In the genomic region with DNA sequence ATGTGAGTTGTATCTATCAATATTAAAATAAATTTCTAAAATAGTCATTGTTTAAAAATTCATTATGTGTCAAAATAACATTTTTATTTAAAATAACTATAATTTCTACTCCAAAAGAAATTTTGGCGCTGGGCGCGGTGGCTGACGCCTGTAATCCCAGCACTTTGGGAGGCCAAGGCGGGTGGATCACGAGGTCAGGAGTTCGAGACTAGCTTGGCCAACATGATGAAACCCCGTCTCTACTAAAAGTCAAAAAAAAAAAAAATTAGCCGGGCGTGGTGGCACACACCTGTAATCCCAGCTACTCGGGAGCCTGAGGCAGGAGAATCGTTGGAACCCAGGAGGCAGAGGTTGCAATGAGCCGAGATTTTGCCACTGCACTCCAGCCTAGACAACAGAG, we compare ENCODE assay signal across 17 cellular contexts. TPM values are rescaled to one million over a fixed set of nuclear protein-coding genes. Genes with fewer than 3 reads are reported as not detected.
"Had no signal": no experiment of that assay in that cellular context is flagged by ENCODE, and none has a peak within 500 bp of the region (broad histone marks: within the 10 kb centered on the region; RNA-seq: fewer than 3 reads in every experiment).

No MANE protein-coding gene starts in this region.

RNA-seq across cellular contexts. Expression of gene CD37, which starts 9.4 kb away (rescaled TPM):
- total RNA-seq: chondrocyte, dermis blood vessel endothelial cell, endothelial cell of umbilical vein, epithelial cell of proximal tubule, kidney epithelial cell, mammary epithelial cell, neural crest cell, progenitor cell of endocrine pancreas, smooth muscle cell had no signal
- polyA plus RNA-seq: endothelial cell of umbilical vein, mammary epithelial cell had no signal

RNA-seq across cellular contexts. Expression of gene TEAD2, which starts 36.5 kb away (rescaled TPM):
- total RNA-seq: natural killer cell treated with Interleukin-12 subunit alpha and Interleukin-12 subunit beta and Interleukin-15 and Interleukin-18, amount 100 ng/mL, for 72 hours had no signal

RNA-seq across cellular contexts. Expression of gene DKKL1, which starts 37.9 kb away (rescaled TPM):
- total RNA-seq: dermis blood vessel endothelial cell; endothelial cell of umbilical vein; epithelial cell of proximal tubule; esophagus squamous epithelium; left cardiac atrium; left ventricle myocardium inferior; mammary epithelial cell; mononuclear cell; natural killer cell treated with Interleukin-12 subunit alpha and Interleukin-12 subunit beta and Interleukin-15 and Interleukin-18, amount 100 ng/mL, for 72 hours; omental fat pad; suprapubic skin; urinary bladder had no signal
